ENCODE assay signal across 8 cellular contexts in the genomic region with DNA sequence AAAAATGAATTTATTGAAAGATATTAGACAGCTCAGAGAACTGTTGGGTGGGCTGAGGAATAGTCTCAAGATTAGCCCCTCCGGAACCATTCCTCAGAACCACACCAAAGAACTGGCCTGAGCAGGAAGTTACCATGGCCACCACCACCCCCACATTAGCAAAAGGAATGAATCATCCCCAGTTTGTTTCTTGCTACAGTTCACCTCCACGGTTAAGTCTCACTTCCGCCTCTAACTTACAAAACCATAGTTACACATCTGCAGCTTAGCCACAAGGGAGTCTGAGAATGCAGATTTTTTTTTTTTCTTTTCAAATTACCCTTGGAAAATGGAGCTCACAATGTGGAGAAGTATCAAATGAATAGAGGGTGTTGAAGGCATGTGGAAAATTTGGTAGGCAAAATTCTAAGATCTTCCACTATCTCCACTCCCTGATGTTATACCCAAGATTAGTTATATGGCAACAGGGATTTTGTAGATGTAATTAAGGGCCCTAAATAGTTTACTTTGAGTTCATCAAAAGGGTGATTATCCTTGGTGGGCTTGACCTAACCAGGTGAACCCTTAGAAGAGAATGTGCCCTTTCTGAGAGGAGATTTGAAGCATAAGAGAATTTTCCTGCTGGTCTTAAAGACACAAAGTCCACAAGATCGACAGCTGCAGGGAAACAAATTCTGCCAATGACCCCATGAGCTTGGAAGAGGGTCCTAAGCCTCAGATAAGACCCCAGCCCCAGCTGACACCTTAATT.
DNase-seq lines count a peak whose midpoint lies in the region; ATAC-seq and TF ChIP-seq lines count a peak whose summit lies in the region.

No MANE protein-coding gene starts in this region.

- peaks cover 14% of the 10 kb centered on the region in 2 donors for H3K4me1 Mint-ChIP-seq in natural killer cell

- no peaks in the 10 kb centered on the region for H3K36me3 ChIP-seq in HAP-1 (replicated peaks)

- H3K27me3 Mint-ChIP-seq in natural killer cell (ENCODE audit: low read depth in 2 of 2) = peaks cover 3 to 14% of the 10 kb centered on the region in 2 donors

- peak overlapping the region; percentile 56 for H3K4me3 Mint-ChIP-seq in natural killer cell

- in situ Hi-C loops in HAP-1 (cut with MboI; ENCODE audit: low sequenced_read_pairs) = no loop called here

- no peak for TF ChIP-seq CTCF in natural killer cell (IDR thresholded peaks at IDR 0.05)

- intact Hi-C loops in natural killer cell (cut with micrococcal nuclease) = no loop called here

- peaks cover 11% of the 10 kb centered on the region for H3K4me1 ChIP-seq in HAP-1

- H3K9me3 ChIP-seq in HAP-1 = no peaks in the 10 kb centered on the region

- H3K4me3 ChIP-seq in HAP-1 = no peak overlapping the region

- ATAC-seq in HG02852 (IDR thresholded peaks at IDR 0.05; ENCODE audit: unreplicated experiment) = peak; percentile 99
- peak; percentile 93 for ATAC-seq in activated naive CD4-positive, alpha-beta T cell treated with anti-CD3 and anti-CD28 coated beads, Interleukin-2, amount 50 U/mL, for 72 hours
- peak; percentile 82 to 94 (median 91) for ATAC-seq in natural killer cell

- no peaks in the 10 kb centered on the region for H3K36me3 Mint-ChIP-seq in activated naive CD4-positive, alpha-beta T cell treated with anti-CD3 and anti-CD28 coated beads, Interleukin-2, amount 50 U/mL, for 72 hours
- H3K36me3 Mint-ChIP-seq in natural killer cell = no peaks in the 10 kb centered on the region

- no peaks in the 10 kb centered on the region for H3K9me3 Mint-ChIP-seq in activated naive CD4-positive, alpha-beta T cell treated with anti-CD3 and anti-CD28 coated beads, Interleukin-2, amount 50 U/mL, for 72 hours
- no peaks in the 10 kb centered on the region for H3K9me3 Mint-ChIP-seq in natural killer cell

- H3K27me3 ChIP-seq in HAP-1 (ENCODE audit: low read depth) = no peaks in the 10 kb centered on the region

- DNase-seq in NCI-H82 (lab: John Stamatoyannopoulos, UW) (peak; percentile 36), NCI-H82 treated with DMSO at 0.1 percent for 48 hours (lab: John Stamatoyannopoulos, UW; ENCODE audit: unreplicated experiment) (no peak), NOMO-1 treated with dmso at 0.1 percent for 144 hours (lab: John Stamatoyannopoulos, UW; ENCODE audit: unreplicated experiment) (peak; percentile 81), natural killer cell (peak; percentile 17), NCI-H510A (lab: John Stamatoyannopoulos, UW) (no peak), HAP-1 (ENCODE audit: low spot score in 2 of 2) (no peak)
- peak in 1 of 2 donors; percentile 28 for DNase-seq in activated naive CD4-positive, alpha-beta T cell treated with anti-CD3 and anti-CD28 coated beads, Interleukin-2, amount 50 U/mL, for 72 hours (ENCODE audit: low spot score in 2 of 2)

- peak overlapping the region; percentile 59 to 76 for H3K27ac Mint-ChIP-seq in activated naive CD4-positive, alpha-beta T cell treated with anti-CD3 and anti-CD28 coated beads, Interleukin-2, amount 50 U/mL, for 72 hours
- peak overlapping the region; percentile 68 to 74 for H3K27ac Mint-ChIP-seq in natural killer cell

Comparison
In these comparisons a context has a peak if more than half of its experiments do, and no peak if none do; other contexts are left out.
1. DNase-seq: peak in NCI-H82 (single experiment), NOMO-1 treated with dmso at 0.1 percent for 144 hours (single experiment) and natural killer cell (single experiment); none in NCI-H82 treated with DMSO at 0.1 percent for 48 hours (single experiment), NCI-H510A (single experiment) and HAP-1 (0 of 2).
2. Peak in every context shown above with its lines, with median percentiles within 50 percentile points of each other: ATAC-seq.